7 cellular contexts compared by ENCODE assay signal in genomic region chr4:18020145-18020670, GRCh38. TPM values are rescaled to one million over a fixed set of nuclear protein-coding genes. Genes with fewer than 3 reads are reported as not detected.
A peak's percentile ranks its signal among the peaks of the same experiment; 100 is the strongest.
DNase-seq lines count a peak whose midpoint lies in the region; ATAC-seq and TF ChIP-seq lines count a peak whose summit lies in the region.

No MANE protein-coding gene starts in this region.

- ATAC-seq in stimulated activated effector memory CD8-positive, alpha-beta T cell treated with anti-CD3 and anti-CD28 coated beads, Interleukin-12 subunit alpha, Interleukin-12 subunit beta, amount 100 ng/mL, for 72 hours = no peak
- ATAC-seq in GM19351 (IDR thresholded peaks at IDR 0.05; ENCODE audit: unreplicated experiment) = no peak

- no peaks in the 10 kb centered on the region for H3K9me3 Mint-ChIP-seq in immature natural killer cell
- H3K9me3 Mint-ChIP-seq in stimulated activated effector memory CD8-positive, alpha-beta T cell treated with anti-CD3 and anti-CD28 coated beads, Interleukin-12 subunit alpha, Interleukin-12 subunit beta, amount 100 ng/mL, for 72 hours = no peaks in the 10 kb centered on the region

- POLR2A ChIA-PET in GM10248 (lab: Yijun Ruan, JAX) = interaction anchor here (0.6 kb wide), 1 partner anchor 1684 kb away, joined by 3 read pairs; no protein-coding TSS in a partner anchor

- H3K27ac Mint-ChIP-seq in immature natural killer cell = peak overlapping the region; percentile 79 to 97 (median 94)
- peak overlapping the region; percentile 75 for H3K27ac Mint-ChIP-seq in stimulated activated effector memory CD8-positive, alpha-beta T cell treated with anti-CD3 and anti-CD28 coated beads, Interleukin-12 subunit alpha, Interleukin-12 subunit beta, amount 100 ng/mL, for 72 hours

- H3K4me3 Mint-ChIP-seq in immature natural killer cell = peak overlapping the region; percentile 91 to 98 (median 96)
- H3K4me3 Mint-ChIP-seq in stimulated activated effector memory CD8-positive, alpha-beta T cell treated with anti-CD3 and anti-CD28 coated beads, Interleukin-12 subunit alpha, Interleukin-12 subunit beta, amount 100 ng/mL, for 72 hours = peak overlapping the region; percentile 79

- H3K9me3 ChIP-seq in ascending aorta = no peaks in the 10 kb centered on the region

- peaks cover 20 to 31% of the 10 kb centered on the region in 2 donors for H3K4me1 Mint-ChIP-seq in immature natural killer cell
- H3K4me1 Mint-ChIP-seq in stimulated activated effector memory CD8-positive, alpha-beta T cell treated with anti-CD3 and anti-CD28 coated beads, Interleukin-12 subunit alpha, Interleukin-12 subunit beta, amount 100 ng/mL, for 72 hours = peaks cover 23% of the 10 kb centered on the region

- intact Hi-C loops in ascending aorta (cut with DNase I) = loop anchor here (2.0 kb wide), 1 partner anchor 405 kb away; the partner anchor contains the start of gene MED28

- CTCF ChIA-PET in GM10248 (lab: Yijun Ruan, JAX) = interaction anchor here (1.1 to 1.4 kb wide), 2 partner anchors 10 to 203 kb away, joined by 3 to 4 read pairs; no protein-coding TSS in a partner anchor

- H3K27ac ChIP-seq in ascending aorta = peak overlapping the region; percentile 83 to 91

- DNase-seq in GM10248 (ENCODE audit: extremely low spot score) (peak; percentile 18), MV-4-11 (lab: John Stamatoyannopoulos, UW) (peak; percentile 13), ascending aorta (ENCODE audit: low spot score in 2 of 2) (no peak), immature natural killer cell (peak in 1 of 3 donors; percentile 5), NCI-H446 treated with DMSO at 0.1 percent for 48 hours (lab: John Stamatoyannopoulos, UW) (no peak)
- DNase-seq in stimulated activated effector memory CD8-positive, alpha-beta T cell treated with anti-CD3 and anti-CD28 coated beads, Interleukin-12 subunit alpha, Interleukin-12 subunit beta, amount 100 ng/mL, for 72 hours (ENCODE audit: low spot score in 2 of 2) = peak in 1 of 2 donors; percentile 56

- H3K36me3 Mint-ChIP-seq in immature natural killer cell = no peaks in the 10 kb centered on the region
- no peaks in the 10 kb centered on the region for H3K36me3 Mint-ChIP-seq in stimulated activated effector memory CD8-positive, alpha-beta T cell treated with anti-CD3 and anti-CD28 coated beads, Interleukin-12 subunit alpha, Interleukin-12 subunit beta, amount 100 ng/mL, for 72 hours

- no peak for TF ChIP-seq CTCF in GM10248 (IDR thresholded peaks at IDR 0.05; ENCODE audit: control extremely low read depth, extremely low read depth, low read depth, missing control alignments)
- no peak for TF ChIP-seq CTCF in ascending aorta (IDR thresholded peaks at IDR 0.05)

- H3K4me1 ChIP-seq in ascending aorta = peaks cover 2 to 3% of the 10 kb centered on the region in 2 donors

- peaks cover 6 to 13% (median 8%) of the 10 kb centered on the region in 3 donors for H3K27me3 Mint-ChIP-seq in immature natural killer cell (ENCODE audit: low read depth in 3 of 3)

- H3K27me3 ChIP-seq in ascending aorta = no peaks in the 10 kb centered on the region

- peak overlapping the region; percentile 89 to 100 for H3K4me3 ChIP-seq in ascending aorta

- no peaks in the 10 kb centered on the region for H3K36me3 ChIP-seq in ascending aorta

RNA-seq across cellular contexts. Expression of gene LCORL, which starts 1.3 kb away (rescaled TPM):
- 1.4 TPM for total RNA-seq in ascending aorta
- polyA plus RNA-seq in immature natural killer cell = 10 to 100 TPM in 2 of 3 donors, 1 to 10 TPM in 1; 8.2 to 15.1 (median 10.6) TPM

Comparison
In these comparisons a context has a peak if more than half of its experiments do, and no peak if none do; other contexts are left out.
1. DNase-seq: peak in GM10248 (single experiment) and MV-4-11 (single experiment); none in ascending aorta (0 of 2) and NCI-H446 treated with DMSO at 0.1 percent for 48 hours (single experiment).